Comparison of ENCODE assay signal across 10 cellular contexts in the genomic region with DNA sequence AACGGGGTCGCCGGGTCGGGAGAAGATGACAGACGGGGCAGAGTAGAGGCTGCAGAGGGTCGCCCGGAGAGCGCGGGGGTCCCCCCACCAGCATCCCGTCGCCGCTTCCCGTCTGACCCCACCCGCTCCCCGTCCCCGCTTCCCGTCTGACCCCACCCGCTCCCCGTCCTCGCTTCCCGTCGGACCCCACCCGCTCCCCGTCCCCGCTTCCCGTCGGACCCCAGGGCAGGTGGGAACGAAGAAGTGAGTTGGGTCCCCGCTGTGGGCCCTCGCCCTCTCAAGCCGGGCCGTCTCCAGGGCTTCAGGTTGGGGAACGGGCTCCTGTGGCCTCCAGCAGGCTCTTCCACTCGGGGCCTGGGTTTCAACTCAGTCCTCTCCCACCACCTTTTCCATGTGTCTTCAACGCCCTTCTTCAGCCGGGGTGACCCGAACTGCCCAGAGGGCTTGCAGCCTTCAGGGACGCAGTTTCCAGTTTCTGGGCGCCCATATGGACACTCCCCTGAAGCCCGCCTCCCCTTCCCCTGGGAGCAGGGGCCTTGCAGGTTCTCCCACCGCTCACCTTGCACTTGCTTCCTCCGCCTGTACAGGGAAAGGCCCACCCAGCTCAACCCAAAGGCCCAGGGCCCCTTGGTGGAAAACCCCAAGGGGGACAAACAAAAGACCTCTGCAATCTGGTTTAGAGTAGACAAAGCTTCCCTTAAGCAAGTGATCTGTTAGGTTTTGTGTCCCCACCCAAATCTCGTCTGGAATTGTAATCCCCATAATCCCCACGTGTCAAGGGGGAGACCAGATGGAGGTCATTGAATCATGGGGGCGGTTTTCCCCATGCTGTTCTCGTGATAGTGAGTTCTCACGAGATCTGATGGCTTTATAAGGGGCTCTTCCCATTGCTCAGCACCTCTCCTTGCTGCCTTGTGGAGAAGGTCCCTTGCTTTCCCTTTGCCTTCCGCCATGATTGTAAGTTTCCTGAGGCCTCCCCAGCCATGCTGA.
DNase-seq lines count a peak whose midpoint lies in the region; ATAC-seq, FAIRE-seq and TF ChIP-seq lines count a peak whose summit lies in the region.
"Had no signal": no experiment of that assay in that cellular context is flagged by ENCODE, and none has a peak within 500 bp of the region (broad histone marks: within the 10 kb centered on the region; RNA-seq: fewer than 3 reads in every experiment).

No MANE protein-coding gene starts in this region.

- ATAC-seq in A549 = no peak
- no peak for ATAC-seq in naive thymus-derived CD8-positive, alpha-beta T cell
- ATAC-seq in GM18909 (IDR thresholded peaks at IDR 0.05; ENCODE audit: poor library complexity, unreplicated experiment) = no peak

- H3K4me3 Mint-ChIP-seq in Caco-2 (ENCODE audit: unreplicated experiment) = no peak overlapping the region
- H3K4me3 Mint-ChIP-seq in naive thymus-derived CD8-positive, alpha-beta T cell = peak overlapping the region; percentile 22 to 77 (median 67)

- H3K36me3 Mint-ChIP-seq in Caco-2 (ENCODE audit: insufficient read depth, unreplicated experiment) = peaks cover 31% of the 10 kb centered on the region
- no peaks in the 10 kb centered on the region for H3K36me3 Mint-ChIP-seq in naive thymus-derived CD8-positive, alpha-beta T cell

- WGBS in A549 (ENCODE audit: missing lambda C conversion rate) = 97% methylated on average over 44 of the region's 48 CpGs
- 76 to 78% methylated on average over 6 to 48 of the region's 48 CpGs for whole genome bisulfite sequencing in transverse colon (ENCODE audit: low coverage in 1 of 2), 2 donors

- H3K4me1 Mint-ChIP-seq in Caco-2 (ENCODE audit: low read depth, unreplicated experiment) = peaks cover 28% of the 10 kb centered on the region
- peaks cover 5 to 10% (median 6%) of the 10 kb centered on the region in 4 donors for H3K4me1 Mint-ChIP-seq in naive thymus-derived CD8-positive, alpha-beta T cell

- no peaks in the 10 kb centered on the region for H3K27me3 Mint-ChIP-seq in Caco-2 (ENCODE audit: insufficient read depth, unreplicated experiment)
- H3K27me3 Mint-ChIP-seq in naive thymus-derived CD8-positive, alpha-beta T cell = peaks cover 25 to 55% (median 47%) of the 10 kb centered on the region in 5 donors

- TF ChIP-seq RAD21 in A549 (conservative IDR thresholded peaks at IDR 0.05 in 1 of 2, IDR thresholded peaks at IDR 0.05 in 1 of 2) = no peak

- DNase-seq in A549 (ENCODE audit: low read depth in 1 of 2, low spot score in 1 of 2) = no peak
- DNase-seq in Caco-2 = no peak
- no peak for DNase-seq in effector memory CD4-positive, alpha-beta T cell
- DNase-seq in naive thymus-derived CD8-positive, alpha-beta T cell = no peak
- DNase-seq in transverse colon = no peak
- DNase-seq in NCI-H2029 (lab: John Stamatoyannopoulos, UW) = no peak
- no peak for DNase-seq in DMS114 treated with DMSO at 0.1 percent for 48 hours (lab: John Stamatoyannopoulos, UW; ENCODE audit: unreplicated experiment)
- DNase-seq: activated CD4-positive, alpha-beta T cell treated with anti-CD3 and anti-CD28 coated beads for 4 hours; NCI-H510A had no signal

- H3K4me1 ChIP-seq in A549 (peaks cover 28% of the 10 kb centered on the region), Caco-2 (peaks cover 34% of the 10 kb centered on the region), transverse colon (peaks cover 2 to 28% (median 12%) of the 10 kb centered on the region in 4 donors)
- H3K4me1 ChIP-seq in effector memory CD4-positive, alpha-beta T cell (ENCODE audit: control insufficient read depth, insufficient read depth, low read length, poor library complexity, severe bottlenecking) = peaks cover 12% of the 10 kb centered on the region

- intact Hi-C loops in Caco-2 (cut with micrococcal nuclease; ENCODE audit: unreplicated experiment) (loop anchor here (5.0 kb wide), 2 partner anchors 47 to 62 kb away; no protein-coding TSS in a partner anchor), transverse colon (cut with DNase I; ENCODE audit: low total_unique reads) (no loop called here)

- no peaks in the 10 kb centered on the region for H3K9me3 ChIP-seq in A549
- H3K9me3 ChIP-seq in Caco-2 = peaks cover 17% of the 10 kb centered on the region
- H3K9me3 ChIP-seq in effector memory CD4-positive, alpha-beta T cell (ENCODE audit: control insufficient read depth, low read length) = no peaks in the 10 kb centered on the region
- H3K9me3 ChIP-seq in transverse colon = no peaks in the 10 kb centered on the region

- H3K4me2 ChIP-seq in A549 = peak overlapping the region; percentile 73; the same call in 1 of the 3 replicates

- no TSS peak for BruUV-seq in Caco-2 (replicated peaks; lab: Mats Ljungman, UMichigan)

- H3K36me3 ChIP-seq in Caco-2 (ENCODE audit: control insufficient read depth, insufficient read depth, low read length) (no peaks in the 10 kb centered on the region), transverse colon (no peaks in the 10 kb centered on the region)
- H3K36me3 ChIP-seq in effector memory CD4-positive, alpha-beta T cell (ENCODE audit: control insufficient read depth, insufficient read depth, low read length) = no peaks in the 10 kb centered on the region

- no peak for FAIRE-seq in A549 (lab: Jason Lieb, UNC)

- H3K27me3 ChIP-seq in Caco-2 (replicated peaks; ENCODE audit: control insufficient read depth, insufficient read depth, low read length) = no peaks in the 10 kb centered on the region
- no peaks in the 10 kb centered on the region for H3K27me3 ChIP-seq in effector memory CD4-positive, alpha-beta T cell (replicated peaks; ENCODE audit: control insufficient read depth, insufficient read depth, low read length, poor library complexity, severe bottlenecking)
- H3K27me3 ChIP-seq in transverse colon = peaks cover 40% of the 10 kb centered on the region

- CTCF ChIA-PET in A549 (lab: Yijun Ruan, JAX) = interaction anchor here (1.0 to 13.1 kb wide), 18 partner anchors 8 to 98 kb away, joined by 3 to 261 read pairs (median 5); no protein-coding TSS in a partner anchor
- CTCF ChIA-PET in Caco-2 (lab: Charles Lee) = no interaction called here

- POLR2A ChIA-PET in A549 (lab: Yijun Ruan, JAX) (no interaction called here), Caco-2 (lab: Charles Lee) (no interaction called here)
- POLR2A ChIA-PET in naive thymus-derived CD8-positive, alpha-beta T cell (lab: Charles Lee) = interaction anchor here (0.5 kb wide), 1 partner anchor 1625 kb away, joined by 4 read pairs; no protein-coding TSS in a partner anchor

- H3K9me3 Mint-ChIP-seq in Caco-2 (ENCODE audit: unreplicated experiment) = peaks cover 29% of the 10 kb centered on the region
- no peaks in the 10 kb centered on the region for H3K9me3 Mint-ChIP-seq in naive thymus-derived CD8-positive, alpha-beta T cell

- TF ChIP-seq POLR2A in A549 (IDR thresholded peaks at IDR 0.05; ENCODE audit: low read length) (no peak), transverse colon (IDR thresholded peaks at IDR 0.05) (no peak)

- H3K4me3 ChIP-seq in A549 (no peak overlapping the region), Caco-2 (ENCODE audit: low read depth, low read length) (no peak overlapping the region), transverse colon (peak overlapping the region in 2 of 4 donors; percentile 43 to 51)
- peak overlapping the region; percentile 35 for H3K4me3 ChIP-seq in effector memory CD4-positive, alpha-beta T cell (ENCODE audit: insufficient read depth, low read depth, low read length, poor library complexity, severe bottlenecking)

- TF ChIP-seq CTCF in A549 (IDR thresholded peaks at IDR 0.05) = no peak
- no peak for TF ChIP-seq CTCF in Caco-2 (IDR thresholded peaks at IDR 0.05; ENCODE audit: insufficient read depth in 1 of 2, low read depth in 1 of 2, low read length in 1 of 2, severe bottlenecking in 1 of 2, unreplicated experiment in 1 of 2)
- TF ChIP-seq CTCF in transverse colon (IDR thresholded peaks at IDR 0.05) = no peak

- in situ Hi-C loops in transverse colon (cut with MboI; ENCODE audit: low pct_ligation_motif_present in 1 of 4, low pct_unique_long_range_greater_than_20kb in 1 of 4, low sequenced_read_pairs in 3 of 4) = loop anchor here in 1 of 4 donors (25.0 kb wide), 1 partner anchor 98 kb away; no protein-coding TSS in a partner anchor

- peak overlapping the region; percentile 61 to 84; a peak in 4 of 6 replicates for H3K27ac ChIP-seq in A549
- no peak overlapping the region for H3K27ac ChIP-seq in effector memory CD4-positive, alpha-beta T cell (ENCODE audit: insufficient read depth, low read length, poor library complexity, severe bottlenecking)
- peak overlapping the region in 1 of 4 donors; percentile 23 for H3K27ac ChIP-seq in transverse colon

- TF ChIP-seq EP300 in A549 (IDR thresholded peaks at IDR 0.05) = no peak
- TF ChIP-seq EP300 in transverse colon (IDR thresholded peaks at IDR 0.05; ENCODE audit: low read depth) = no peak

- peak overlapping the region; percentile 64 for H3K27ac Mint-ChIP-seq in Caco-2 (ENCODE audit: unreplicated experiment)
- peak overlapping the region in 1 of 10 donors; percentile 14 for H3K27ac Mint-ChIP-seq in naive thymus-derived CD8-positive, alpha-beta T cell

TF ChIP-seq in A549, 52 proteins besides CTCF, POLR2A, EP300 and RAD21:
- TF ChIP-seq, protein P1, sequence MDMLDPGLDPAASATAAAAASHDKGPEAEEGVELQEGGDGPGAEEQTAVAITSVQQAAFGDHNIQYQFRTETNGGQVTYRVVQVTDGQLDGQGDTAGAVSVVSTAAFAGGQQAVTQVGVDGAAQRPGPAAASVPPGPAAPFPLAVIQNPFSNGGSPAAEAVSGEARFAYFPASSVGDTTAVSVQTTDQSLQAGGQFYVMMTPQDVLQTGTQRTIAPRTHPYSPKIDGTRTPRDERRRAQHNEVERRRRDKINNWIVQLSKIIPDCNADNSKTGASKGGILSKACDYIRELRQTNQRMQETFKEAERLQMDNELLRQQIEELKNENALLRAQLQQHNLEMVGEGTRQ (IDR thresholded peaks at IDR 0.05) = no peak
- TF ChIP-seq RNF2 (IDR thresholded peaks at IDR 0.05; ENCODE audit: borderline replicate concordance, low read depth) (no peak), ZC3H11A (IDR thresholded peaks at IDR 0.05) (no peak), FOSL2 (IDR thresholded peaks at IDR 0.05) (no peak), FOSL2 (CRISPR knock-in tag; IDR thresholded peaks at IDR 0.05) (no peak), NR3C1 (IDR thresholded peaks at IDR 0.05) (no peak), MAZ (IDR thresholded peaks at IDR 0.05; ENCODE audit: borderline replicate concordance, low read depth, low read length) (no peak)
